1 cellular context compared by ENCODE assay signal in genomic region chr6:26026833-26027490, GRCh38.
TF ChIP-seq lines count a peak whose summit lies in the region.

No MANE protein-coding gene starts in this region.

TF ChIP-seq in GM12878, 131 proteins besides CTCF, POLR2A, EP300 and RAD21 (continued from another document and continues in another):
- TF ChIP-seq IRF5 (IDR thresholded peaks at IDR 0.05; ENCODE audit: borderline replicate concordance) (no peak), ASH2L (IDR thresholded peaks at IDR 0.05; ENCODE audit: borderline replicate concordance, low read depth) (no peak), ZBTB11 (CRISPR knock-in tag; IDR thresholded peaks at IDR 0.05) (no peak), JUND (IDR thresholded peaks at IDR 0.05; ENCODE audit: low read depth, low read length) (no peak), STAT3 (IDR thresholded peaks at IDR 0.05; ENCODE audit: low read depth, low read length) (peak; percentile 88; the same call in 1 of the 2 replicates), BACH1 (IDR thresholded peaks at IDR 0.05; ENCODE audit: borderline replicate concordance) (peak; percentile 93), RELA (IDR thresholded peaks at IDR 0.05; ENCODE audit: borderline replicate concordance, partially characterized antibody) (peak; percentile 100), SREBF2 (IDR thresholded peaks at IDR 0.05; ENCODE audit: low read length) (no peak), IKZF1 (conservative IDR thresholded peaks at IDR 0.05) (peak; percentile 96), STAT1 (conservative IDR thresholded peaks at IDR 0.05) (0 out of 2 replicates have a peak, but pooled peaks have one; percentile 68), CUX1 (IDR thresholded peaks at IDR 0.05; ENCODE audit: insufficient replicate concordance, low read depth, low read length) (no peak), NFYA (IDR thresholded peaks at IDR 0.05; ENCODE audit: borderline replicate concordance, low read depth, low read length) (no peak), CREM (IDR thresholded peaks at IDR 0.05; ENCODE audit: low read depth) (peak; percentile 92), CHD4 (IDR thresholded peaks at IDR 0.05) (no peak), ETV6 (conservative IDR thresholded peaks at IDR 0.05 in 1 of 2, IDR thresholded peaks at IDR 0.05 in 1 of 2; ENCODE audit: borderline replicate concordance in 1 of 2, low read depth in 1 of 2) (no peak), USF2 (IDR thresholded peaks at IDR 0.05; ENCODE audit: borderline replicate concordance, low read depth, low read length) (no peak), WRNIP1 (IDR thresholded peaks at IDR 0.05; ENCODE audit: borderline replicate concordance, low read depth, low read length) (0 out of 2 replicates have a peak, but pooled peaks have one; percentile 99), MXI1 (IDR thresholded peaks at IDR 0.05; ENCODE audit: low read depth, low read length) (peak; percentile 93; the same call in 1 of the 2 replicates), SUPT20H (IDR thresholded peaks at IDR 0.05; ENCODE audit: borderline replicate concordance, control insufficient read depth, low read depth, low read length) (no peak), BCLAF1 (IDR thresholded peaks at IDR 0.05) (peak; percentile 76; the same call in 1 of the 2 replicates), EZH2 (IDR thresholded peaks at IDR 0.05; ENCODE audit: borderline replicate concordance, control insufficient read depth, low read depth, low read length) (no peak), SRF (IDR thresholded peaks at IDR 0.05; ENCODE audit: low read depth in 2 of 2, low read length in 2 of 2) (0 out of 4 replicates have a peak, but pooled peaks of 1 of the 2 experiments have one; percentile 17), IRF3 (IDR thresholded peaks at IDR 0.05) (peak; percentile 70; the same call in 1 of the 2 replicates), NBN (IDR thresholded peaks at IDR 0.05) (peak; percentile 89), BRCA1 (IDR thresholded peaks at IDR 0.05; ENCODE audit: low read depth, low read length) (0 out of 2 replicates have a peak, but pooled peaks have one; percentile 33), DPF2 (IDR thresholded peaks at IDR 0.05) (no peak; the same call in none of the 2 replicates), BCL3 (IDR thresholded peaks at IDR 0.05; ENCODE audit: borderline replicate concordance, insufficient read depth, low read depth, low read length, poor library complexity, severe bottlenecking) (peak; percentile 58), CREB1 (IDR thresholded peaks at IDR 0.05; ENCODE audit: low read depth) (peak; percentile 62; the same call in 1 of the 2 replicates), ATF7 (IDR thresholded peaks at IDR 0.05; ENCODE audit: low read depth) (peak; percentile 68), GATAD2B (conservative IDR thresholded peaks at IDR 0.05; ENCODE audit: low read depth) (peak; percentile 43; the same call in 1 of the 2 replicates), LARP7 (IDR thresholded peaks at IDR 0.05) (peak; percentile 85), TAF1 (IDR thresholded peaks at IDR 0.05; ENCODE audit: borderline replicate concordance, low read depth, low read length) (peak; percentile 79), ZNF24 (IDR thresholded peaks at IDR 0.05) (no peak), CHD1 (IDR thresholded peaks at IDR 0.05; ENCODE audit: low read depth, low read length) (no peak; the same call in 1 of the 2 replicates), ELK1 (IDR thresholded peaks at IDR 0.05; ENCODE audit: low read depth, low read length) (peak; percentile 82), KDM1A (IDR thresholded peaks at IDR 0.05; ENCODE audit: borderline replicate concordance) (no peak), MEF2A (IDR thresholded peaks at IDR 0.05; ENCODE audit: insufficient read depth, low read depth, low read length) (no peak)
